In the genomic region with DNA sequence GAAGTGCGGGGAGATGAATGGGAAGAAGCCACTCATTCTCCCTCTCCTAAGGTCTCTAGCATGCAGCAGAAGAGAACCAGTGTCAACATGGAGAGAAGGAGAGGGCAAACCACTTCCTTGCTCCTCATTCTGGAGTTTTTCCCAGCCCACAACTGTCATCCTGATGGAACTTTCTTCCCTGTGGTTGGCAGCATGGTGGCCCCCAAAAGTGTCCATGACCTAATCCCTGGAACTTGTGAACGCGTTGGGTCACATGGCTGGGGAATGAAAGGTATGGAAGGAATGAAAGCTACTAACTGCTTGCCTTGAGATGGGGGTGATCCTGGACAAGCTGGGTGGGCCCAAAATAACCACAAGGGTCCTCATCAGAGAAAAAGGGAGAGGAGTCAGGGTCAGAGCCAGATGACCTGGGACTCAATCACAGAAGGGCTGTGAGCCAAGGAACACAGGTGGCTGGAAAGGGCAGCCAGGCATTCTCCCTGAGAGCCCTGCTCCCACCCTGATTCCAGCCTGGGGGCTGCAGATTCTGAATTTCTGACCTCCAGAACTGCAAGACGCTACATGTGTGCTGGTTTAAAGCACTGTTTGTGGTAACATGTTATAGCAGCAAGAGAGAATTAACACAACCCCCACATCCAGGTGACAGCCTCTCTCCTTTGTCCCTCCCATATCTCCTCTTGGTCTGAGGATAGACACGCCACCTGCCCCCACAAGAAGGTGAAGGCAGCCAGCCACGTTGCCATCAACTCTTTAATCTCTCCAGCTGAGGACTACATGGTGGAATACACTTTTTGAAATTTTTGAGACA, we compare ENCODE assay signal across 8 cellular contexts.
DNase-seq lines count a peak whose midpoint lies in the region; ATAC-seq and TF ChIP-seq lines count a peak whose summit lies in the region.

No MANE protein-coding gene starts in this region.

- DNase-seq in activated naive CD4-positive, alpha-beta T cell treated with anti-CD3 and anti-CD28 coated beads for 36 hours = no peak
- DNase-seq in activated naive CD4-positive, alpha-beta T cell (lab: John Stamatoyannopoulos, UW) = no peak
- DNase-seq in astrocyte of the spinal cord (ENCODE audit: low read depth, low spot score) (peak; percentile 67), memory B cell (ENCODE audit: low spot score in 2 of 2) (no peak), aorta (peak; percentile 39 to 77), SIG-M5 (lab: John Stamatoyannopoulos, UW) (no peak), NCI-H1694 (lab: John Stamatoyannopoulos, UW) (no peak)

- no peaks in the 10 kb centered on the region for H3K27me3 ChIP-seq in aorta (ENCODE audit: control insufficient read depth in 1 of 2, insufficient read depth in 2 of 2, low read length in 1 of 2)

- no peak for TF ChIP-seq CTCF in astrocyte of the spinal cord (IDR thresholded peaks at IDR 0.05; ENCODE audit: low read depth, low read length)

- peaks cover 1% of the 10 kb centered on the region for H3K36me3 Mint-ChIP-seq in activated naive CD4-positive, alpha-beta T cell treated with anti-CD3 and anti-CD28 coated beads for 36 hours (ENCODE audit: low read depth)
- H3K36me3 Mint-ChIP-seq in memory B cell = peaks cover 5% of the 10 kb centered on the region

- ATAC-seq in memory B cell (ENCODE audit: low read depth) (no peak), aorta (ENCODE audit: low FRiP score) (no peak), HG03139 (IDR thresholded peaks at IDR 0.05; ENCODE audit: unreplicated experiment) (no peak)

- H3K4me3 ChIP-seq in astrocyte of the spinal cord (ENCODE audit: low read depth, low read length) (no peak overlapping the region), aorta (ENCODE audit: low read length in 2 of 2) (no peak overlapping the region)

- no peaks in the 10 kb centered on the region for H3K9me3 ChIP-seq in aorta (ENCODE audit: control insufficient read depth, low read length)

- no peaks in the 10 kb centered on the region for H3K9me3 Mint-ChIP-seq in activated naive CD4-positive, alpha-beta T cell treated with anti-CD3 and anti-CD28 coated beads for 36 hours
- no peaks in the 10 kb centered on the region for H3K9me3 Mint-ChIP-seq in memory B cell

- H3K27me3 Mint-ChIP-seq in activated naive CD4-positive, alpha-beta T cell treated with anti-CD3 and anti-CD28 coated beads for 36 hours (ENCODE audit: low read depth) = no peaks in the 10 kb centered on the region
- no peaks in the 10 kb centered on the region for H3K27me3 Mint-ChIP-seq in memory B cell

- in situ Hi-C loops in astrocyte of the spinal cord (cut with HindIII; ENCODE audit: low sequenced_read_pairs) = no loop called here

- H3K27ac Mint-ChIP-seq in activated naive CD4-positive, alpha-beta T cell treated with anti-CD3 and anti-CD28 coated beads for 36 hours = peak overlapping the region; percentile 76
- peak overlapping the region; percentile 67 for H3K27ac Mint-ChIP-seq in memory B cell

- intact Hi-C loops in activated naive CD4-positive, alpha-beta T cell treated with anti-CD3 and anti-CD28 coated beads for 36 hours (cut with micrococcal nuclease) = loop anchor here (1.0 to 2.0 kb wide), 6 partner anchors 74 to 319 kb away; a partner anchor contains a TSS
- intact Hi-C loops in aorta (cut with DNase I) = no loop called here

- 46 to 49% methylated on average over 6 of the region's 6 CpGs for whole genome bisulfite sequencing in aorta, 2 donors

- H3K4me3 Mint-ChIP-seq in activated naive CD4-positive, alpha-beta T cell treated with anti-CD3 and anti-CD28 coated beads for 36 hours = peak overlapping the region; percentile 56
- peak overlapping the region; percentile 64 for H3K4me3 Mint-ChIP-seq in memory B cell

- peak overlapping the region in 1 of 2 donors; percentile 66 for H3K27ac ChIP-seq in aorta (ENCODE audit: low read depth in 1 of 2, low read length in 2 of 2)

- H3K4me1 Mint-ChIP-seq in activated naive CD4-positive, alpha-beta T cell treated with anti-CD3 and anti-CD28 coated beads for 36 hours (ENCODE audit: low read depth) = peaks cover 31% of the 10 kb centered on the region
- H3K4me1 Mint-ChIP-seq in memory B cell = peaks cover 9% of the 10 kb centered on the region

- H3K36me3 ChIP-seq in aorta (ENCODE audit: control insufficient read depth in 1 of 2, insufficient read depth in 2 of 2, low read length in 1 of 2) = no peaks in the 10 kb centered on the region

- CTCF ChIA-PET in activated naive CD4-positive, alpha-beta T cell treated with anti-CD3 and anti-CD28 coated beads for 36 hours (lab: Charles Lee) = interaction anchor here (1.0 to 5.3 kb wide), 4 partner anchors 15 to 88 kb away, joined by 3 to 25 read pairs (median 4); a partner anchor contains a TSS

- peaks cover 3% of the 10 kb centered on the region in 2 donors for H3K4me1 ChIP-seq in aorta (ENCODE audit: control insufficient read depth in 1 of 2, insufficient read depth in 2 of 2, low read length in 2 of 2)

Comparison
In these comparisons a context has a peak if more than half of its experiments do, and no peak if none do; other contexts are left out.
1. DNase-seq: peak in astrocyte of the spinal cord (single experiment) and aorta (2 of 2); none in activated naive CD4-positive, alpha-beta T cell treated with anti-CD3 and anti-CD28 coated beads for 36 hours (single experiment), activated naive CD4-positive, alpha-beta T cell (0 of 4), memory B cell (0 of 2), SIG-M5 (single experiment) and NCI-H1694 (single experiment).